Comparison of ENCODE assay signal across 13 cellular contexts in genomic region chr1:29133861-29134694, GRCh38. TPM values are rescaled to one million over a fixed set of nuclear protein-coding genes. Genes with fewer than 3 reads are reported as not detected.
DNase-seq lines count a peak whose midpoint lies in the region; TF ChIP-seq lines count a peak whose summit lies in the region.
"Had no signal": no experiment of that assay in that cellular context is flagged by ENCODE, and none has a peak within 500 bp of the region (broad histone marks: within the 10 kb centered on the region; RNA-seq: fewer than 3 reads in every experiment).

No MANE protein-coding gene starts in this region.

- H3K36me3 ChIP-seq in esophagus squamous epithelium: no peaks in the 10 kb centered on the region
- no peaks in the 10 kb centered on the region for H3K36me3 ChIP-seq in osteoblast (ENCODE audit: insufficient read depth, low read length)
- H3K36me3 ChIP-seq: gastrocnemius medialis, ovary had no signal

- intact Hi-C loops in Calu3 (cut with micrococcal nuclease; ENCODE audit: unreplicated experiment) (no loop called here), esophagus squamous epithelium (cut with DNase I) (no loop called here)

- no peak for TF ChIP-seq CTCF in Calu3 (IDR thresholded peaks at IDR 0.05; ENCODE audit: unreplicated experiment)
- no peak for TF ChIP-seq CTCF in HL-60 (IDR thresholded peaks at IDR 0.05; ENCODE audit: insufficient read depth, low read length)
- no peak for TF ChIP-seq CTCF in esophagus squamous epithelium (IDR thresholded peaks at IDR 0.05)
- no peak for TF ChIP-seq CTCF in osteoblast (IDR thresholded peaks at IDR 0.05; ENCODE audit: extremely low read depth, low read depth, low read length)

- CTCF ChIA-PET in Calu3 (lab: Charles Lee): interaction anchor here (0.6 kb wide), 1 partner anchor 174 kb away, joined by 13 read pairs; no protein-coding TSS in a partner anchor

- no peaks in the 10 kb centered on the region for H3K9me3 Mint-ChIP-seq in Calu3 (ENCODE audit: low read depth, unreplicated experiment)

- H3K4me3 Mint-ChIP-seq in Calu3 (ENCODE audit: low read depth, unreplicated experiment): peak overlapping the region; percentile 54

- H3K4me1 ChIP-seq in esophagus squamous epithelium: peaks cover 0 to 26% (median 7%) of the 10 kb centered on the region in 3 donors
- H3K4me1 ChIP-seq in osteoblast (ENCODE audit: insufficient read depth, low read length): no peaks in the 10 kb centered on the region
- H3K4me1 ChIP-seq: gastrocnemius medialis had no signal

- in situ Hi-C loops in ACHN (cut with HindIII; ENCODE audit: low pct_ligation_motif_present, low pct_unique_long_range_greater_than_20kb, low sequenced_read_pairs): no loop called here

- H3K4me2 ChIP-seq in osteoblast (ENCODE audit: insufficient read depth, low read length): no peak overlapping the region

- TF ChIP-seq POLR2A in esophagus squamous epithelium (IDR thresholded peaks at IDR 0.05): no peak

- H3K79me2 ChIP-seq in osteoblast (ENCODE audit: insufficient read depth, low read length): no peaks in the 10 kb centered on the region

- H3K27me3 ChIP-seq in HL-60 (ENCODE audit: insufficient read depth, poor library complexity, severe bottlenecking): peaks cover 5% of the 10 kb centered on the region
- H3K27me3 ChIP-seq in esophagus squamous epithelium: peaks cover 0 to 20% (median 0%) of the 10 kb centered on the region in 4 donors
- peaks cover 21% of the 10 kb centered on the region for H3K27me3 ChIP-seq in osteoblast (ENCODE audit: insufficient read depth, low read length)
- H3K27me3 ChIP-seq: gastrocnemius medialis, ovary had no signal

- no peak overlapping the region for H2AFZ ChIP-seq in osteoblast (ENCODE audit: low read length)

- H3K27ac ChIP-seq in HL-60 (replicated peaks): no peak overlapping the region
- H3K27ac ChIP-seq in esophagus squamous epithelium: no peak overlapping the region
- no peak overlapping the region for H3K27ac ChIP-seq in osteoblast (ENCODE audit: low read depth, low read length)
- H3K27ac ChIP-seq: gastrocnemius medialis, ovary had no signal

- peaks cover 9% of the 10 kb centered on the region for H3K4me1 Mint-ChIP-seq in Calu3 (ENCODE audit: low read depth, unreplicated experiment)

- H3K4me3 ChIP-seq in HL-60 (replicated peaks; ENCODE audit: insufficient read depth, low read length): peak overlapping the region; percentile 23
- H3K4me3 ChIP-seq in esophagus squamous epithelium: peak overlapping the region; percentile 12 to 45 (median 19)
- H3K4me3 ChIP-seq in osteoblast (ENCODE audit: insufficient read depth, low read length): no peak overlapping the region
- H3K4me3 ChIP-seq: gastrocnemius medialis, ovary had no signal

- H3K27me3 Mint-ChIP-seq in Calu3 (ENCODE audit: unreplicated experiment): peaks cover 42% of the 10 kb centered on the region

- H3K9me3 ChIP-seq in esophagus squamous epithelium (no peaks in the 10 kb centered on the region), osteoblast (ENCODE audit: low read depth, low read length) (no peaks in the 10 kb centered on the region)
- H3K9me3 ChIP-seq: gastrocnemius medialis, ovary had no signal

- H4K20me1 ChIP-seq in osteoblast (ENCODE audit: insufficient read depth, low read length): no peaks in the 10 kb centered on the region

- no TSS peak for BruUV-seq in Calu3 (replicated peaks; lab: Mats Ljungman, UMichigan)

- 30 to 66% methylated on average over 7 to 18 of the region's 55 CpGs for WGBS in esophagus squamous epithelium, 2 donors

- no peak overlapping the region for H3K27ac Mint-ChIP-seq in Calu3 (ENCODE audit: unreplicated experiment)

- H3K36me3 Mint-ChIP-seq in Calu3 (ENCODE audit: insufficient read depth, unreplicated experiment): no peaks in the 10 kb centered on the region

- DNase-seq in Calu3: no peak
- no peak for DNase-seq in HL-60 (ENCODE audit: low read depth in 1 of 2, low spot score in 1 of 2)
- no peak for DNase-seq in esophagus squamous epithelium (lab: John Stamatoyannopoulos, UW)
- DNase-seq in osteoblast (ENCODE audit: insufficient read length, low spot score, missing footprints): peak; percentile 90
- DNase-seq in NCI-H1694 (lab: John Stamatoyannopoulos, UW): no peak
- DNase-seq in ACHN: no peak
- no peak for DNase-seq in NCI-H1417 (lab: John Stamatoyannopoulos, UW)
- DNase-seq: gastrocnemius medialis; stimulated activated CD4-positive, alpha-beta T cell treated with anti-CD3 and anti-CD28 coated beads, Interleukin-1b, Interleukin-23, amount 100 ng/mL, for 48 hours; stimulated activated naive CD4-positive, alpha-beta T cell had no signal

RNA-seq across cellular contexts. Expression of gene TMEM200B, which starts 10.4 kb away (rescaled TPM):
- 0.15 TPM in 1 of 2 replicates, not detected in the other for total RNA-seq in Calu3 (2022)
- total RNA-seq in esophagus squamous epithelium: 1 to 10 TPM in 3 of 4 donors, under 1 TPM in 1; 0.91 to 5.3 (median 3.4) TPM
- 9.4 and 10.6 TPM in 2 replicates for total RNA-seq in osteoblast
- total RNA-seq: OCI-LY7; T-helper 1 cell treated with Interleukin-12 subunit alpha and Interleukin-12 subunit beta and Interleukin-4 antibody, amounts not matched to agents 30 ng/mL and 1 ng/mL, for 36 hours had no signal

RNA-seq across cellular contexts. Expression of gene SRSF4, which starts 47.6 kb away (rescaled TPM):
- total RNA-seq in Calu3 (2022) (64.8 and 65.4 TPM in 2 replicates), esophagus squamous epithelium (10 to 100 TPM; 41.4 to 82.6 (median 56.4) TPM), osteoblast (27.9 and 30.4 TPM in 2 replicates)
